ENCODE assay signal across 1 cellular context in genomic region chr2:212536385-212537310, GRCh38.
A peak's percentile ranks its signal among the peaks of the same experiment; 100 is the strongest.
TF ChIP-seq lines count a peak whose summit lies in the region.

No MANE protein-coding gene starts in this region.

TF ChIP-seq in HEK293, 187 proteins besides CTCF, POLR2A, EP300 and RAD21 (continued from another document):
- no peak for TF ChIP-seq TSHZ1 (tag by site-specific recombination; IDR thresholded peaks at IDR 0.05; ENCODE audit: borderline replicate concordance)
- no peak for TF ChIP-seq ZNF621 (tag by site-specific recombination; IDR thresholded peaks at IDR 0.05)
- peak; percentile 17 for TF ChIP-seq ZBTB26 (tag by site-specific recombination; optimal IDR thresholded peaks at IDR 0.05)
- TF ChIP-seq SETDB1 (IDR thresholded peaks at IDR 0.05; ENCODE audit: insufficient read length, low read length), result no peak
- TF ChIP-seq ZEB2 (tag by site-specific recombination; IDR thresholded peaks at IDR 0.05), result 0 out of 2 replicates have a peak, but pooled peaks have one; percentile 4
- peak; percentile 21; the same call in 1 of the 2 replicates for TF ChIP-seq GLIS2 (tag by site-specific recombination; IDR thresholded peaks at IDR 0.05)
